ENCODE assay signal across 24 cellular contexts in genomic region chr16:58467915-58468314, GRCh38. TPM values are rescaled to one million over a fixed set of nuclear protein-coding genes. Genes with fewer than 3 reads are reported as not detected.
"Had no signal": no experiment of that assay in that cellular context is flagged by ENCODE, and none has a peak within 500 bp of the region (broad histone marks: within the 10 kb centered on the region; RNA-seq: fewer than 3 reads in every experiment).

No MANE protein-coding gene starts in this region.

- H3K36me3 ChIP-seq: ascending aorta, breast epithelium, cardiac muscle cell, colonic mucosa had no signal

- DNase-seq: activated CD4-positive, alpha-beta memory T cell treated with anti-CD3 and anti-CD28 coated beads for 36 hours; activated CD4-positive, alpha-beta T cell treated with anti-CD3 and anti-CD28 coated beads for 36 hours; activated CD4-positive, alpha-beta T cell treated with anti-CD3 and anti-CD28 coated beads, Interleukin-2, amount 10 ng/mL, durations not matched to agents 24 days and 14 days; activated CD4-positive, CD25-positive, alpha-beta regulatory T cell; activated CD4-positive, CD25-positive, alpha-beta regulatory T cell treated with anti-CD3 and anti-CD28 coated beads, Interleukin-2, amount 50 U/mL, for 72 hours; activated CD8-positive, alpha-beta memory T cell treated with anti-CD3 and anti-CD28 coated beads, Interleukin-2, amount 10 ng/mL, durations not matched to agents 7 days and 5 days; activated CD8-positive, alpha-beta memory T cell treated with anti-CD3 and anti-CD28 coated beads, Interleukin-2, amount 50 U/mL, for 4 hours; activated CD8-positive, alpha-beta T cell treated with anti-CD3 and anti-CD28 coated beads, Interleukin-2, amount 10 ng/mL, durations not matched to agents 7 days and 5 days; activated effector memory CD4-positive, alpha-beta T cell treated with anti-CD3 and anti-CD28 coated beads, Interleukin-2, amount 50 U/mL, for 16 hours; activated naive CD4-positive, alpha-beta T cell treated with anti-CD3 and anti-CD28 coated beads for 36 hours; activated naive CD8-positive, alpha-beta T cell treated with anti-CD3 and anti-CD28 coated beads, Interleukin-2, amount 10 ng/mL, durations not matched to agents 7 days and 5 days; activated T-cell treated with anti-CD3 and anti-CD28 coated beads, Interleukin-2, amount 50 U/mL, for 1 hour; activated T-cell treated with anti-CD3 and anti-CD28 coated beads, Interleukin-2, amount 50 U/mL, for 48 hours; central memory CD4-positive, alpha-beta T cell; cerebellar nuclear complex; colonic mucosa; effector CD8-positive, alpha-beta T cell; foreskin fibroblast; T-helper 2 cell had no signal

- H3K27ac ChIP-seq: ascending aorta, breast epithelium, cardiac muscle cell, colonic mucosa had no signal

- H3K9me3 ChIP-seq: ascending aorta, breast epithelium, colonic mucosa had no signal

- ATAC-seq: activated CD4-positive, alpha-beta T cell treated with anti-CD3 and anti-CD28 coated beads for 36 hours; activated CD8-positive, alpha-beta memory T cell treated with anti-CD3 and anti-CD28 coated beads, Interleukin-2, amount 10 ng/mL, durations not matched to agents 7 days and 5 days; activated CD8-positive, alpha-beta T cell treated with anti-CD3 and anti-CD28 coated beads, Interleukin-2, amount 10 ng/mL, durations not matched to agents 7 days and 5 days; activated naive CD4-positive, alpha-beta T cell treated with anti-CD3 and anti-CD28 coated beads, Interleukin-2, amount 50 U/mL, for 72 hours; esophagus mucosa had no signal

- H3K4me3 ChIP-seq: ascending aorta, breast epithelium, cardiac muscle cell, colonic mucosa had no signal

RNA-seq across cellular contexts. Expression of gene NDRG4, which starts 32.0 kb away (rescaled TPM):
- total RNA-seq: activated CD8-positive, alpha-beta T cell treated with anti-CD3 and anti-CD28 coated beads, Interleukin-2, amount 10 ng/mL, durations not matched to agents 7 days and 5 days had no signal
